Comparison of ENCODE assay signal across 10 cellular contexts in the genomic region with DNA sequence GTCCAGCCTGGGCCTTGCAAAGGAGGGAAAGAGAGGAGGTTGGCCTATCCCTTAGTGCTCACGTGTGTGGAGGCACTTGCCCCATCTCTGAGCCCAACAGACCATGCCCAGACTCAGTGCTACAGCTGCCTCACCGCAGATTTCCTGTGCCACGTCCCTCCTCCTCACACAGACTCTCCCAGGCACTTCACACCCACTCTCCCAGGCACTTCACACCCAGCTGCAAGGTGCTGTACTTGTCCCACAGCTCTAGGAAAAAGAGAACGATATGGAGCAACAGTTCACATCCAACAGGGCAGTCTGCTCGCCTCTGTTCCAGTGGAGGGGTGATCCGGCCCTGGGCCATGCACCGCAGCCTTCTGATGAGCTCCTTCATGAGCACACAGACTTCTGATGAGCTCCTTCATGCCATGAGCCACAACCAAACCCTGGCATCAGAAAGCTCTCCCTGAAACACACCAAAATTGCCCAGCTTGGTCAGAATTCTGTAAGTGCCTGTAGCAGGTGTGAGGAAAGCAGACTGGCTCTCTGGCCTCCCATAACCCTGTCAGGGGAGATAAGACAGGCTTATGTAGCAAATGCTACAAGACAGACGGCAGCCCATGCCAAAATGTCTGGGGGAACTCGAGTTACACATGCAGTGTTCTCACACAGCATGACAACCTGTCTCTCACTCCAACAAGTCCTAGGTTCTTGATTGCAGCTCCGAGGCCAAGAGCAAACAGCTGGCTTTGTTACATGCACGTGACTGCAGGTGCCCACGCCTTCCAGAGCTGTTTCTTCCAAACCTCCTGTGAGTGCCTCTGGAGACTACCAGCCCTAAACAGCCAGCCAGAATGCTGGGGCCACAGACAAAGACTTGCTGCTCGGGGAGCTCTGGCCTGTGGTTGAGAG.
DNase-seq lines count a peak whose midpoint lies in the region; ATAC-seq lines count a peak whose summit lies in the region.
"Had no signal": no experiment of that assay in that cellular context is flagged by ENCODE, and none has a peak within 500 bp of the region (broad histone marks: within the 10 kb centered on the region; RNA-seq: fewer than 3 reads in every experiment).

No MANE protein-coding gene starts in this region.

- peaks cover 9% of the 10 kb centered on the region for H3K4me1 Mint-ChIP-seq in central memory CD8-positive, alpha-beta T cell
- no peaks in the 10 kb centered on the region for H3K4me1 Mint-ChIP-seq in activated T-cell treated with anti-CD3 and anti-CD28 coated beads, Interleukin-2, amount 50 U/mL, for 72 hours (ENCODE audit: low read depth)

- H3K27ac Mint-ChIP-seq in central memory CD8-positive, alpha-beta T cell (ENCODE audit: low read depth), result peak overlapping the region; percentile 13
- no peak overlapping the region for H3K27ac Mint-ChIP-seq in activated T-cell treated with anti-CD3 and anti-CD28 coated beads, Interleukin-2, amount 50 U/mL, for 72 hours
- H3K27ac Mint-ChIP-seq: B cell had no signal

- H3K36me3 Mint-ChIP-seq in central memory CD8-positive, alpha-beta T cell (ENCODE audit: insufficient read depth), result no peaks in the 10 kb centered on the region
- no peaks in the 10 kb centered on the region for H3K36me3 Mint-ChIP-seq in activated T-cell treated with anti-CD3 and anti-CD28 coated beads, Interleukin-2, amount 50 U/mL, for 72 hours (ENCODE audit: insufficient read depth in 2 of 2)

- H3K9me2 ChIP-seq in Karpas-422 (replicated peaks; ENCODE audit: insufficient read depth, low read length), result no peaks in the 10 kb centered on the region

- no peaks in the 10 kb centered on the region for H4K20me1 ChIP-seq in Karpas-422 (ENCODE audit: insufficient read depth, low read depth, low read length)

- peak overlapping the region; percentile 42 for H3K4me3 Mint-ChIP-seq in central memory CD8-positive, alpha-beta T cell
- no peak overlapping the region for H3K4me3 Mint-ChIP-seq in activated T-cell treated with anti-CD3 and anti-CD28 coated beads, Interleukin-2, amount 50 U/mL, for 72 hours
- H3K4me3 Mint-ChIP-seq: B cell had no signal

- no peaks in the 10 kb centered on the region for H3K9me3 Mint-ChIP-seq in central memory CD8-positive, alpha-beta T cell
- H3K9me3 Mint-ChIP-seq in activated T-cell treated with anti-CD3 and anti-CD28 coated beads, Interleukin-2, amount 50 U/mL, for 72 hours, result no peaks in the 10 kb centered on the region

- H3K27ac ChIP-seq in Karpas-422 (ENCODE audit: low read length), result peak overlapping the region; percentile 61
- H3K27ac ChIP-seq: epithelial cell of prostate had no signal

- in situ Hi-C loops in HAP-1 (cut with MboI; ENCODE audit: low sequenced_read_pairs), result no loop called here

- H3K27me3 Mint-ChIP-seq in central memory CD8-positive, alpha-beta T cell, result no peaks in the 10 kb centered on the region
- H3K27me3 Mint-ChIP-seq in activated T-cell treated with anti-CD3 and anti-CD28 coated beads, Interleukin-2, amount 50 U/mL, for 72 hours (ENCODE audit: low read depth), result no peaks in the 10 kb centered on the region

- H3K9me3 ChIP-seq in Karpas-422 (ENCODE audit: low read length) (no peaks in the 10 kb centered on the region), HAP-1 (no peaks in the 10 kb centered on the region)

- peaks cover 40% of the 10 kb centered on the region for H3K4me1 ChIP-seq in Karpas-422 (ENCODE audit: low read length)
- no peaks in the 10 kb centered on the region for H3K4me1 ChIP-seq in HAP-1

- DNase-seq in DMS 273 (lab: John Stamatoyannopoulos, UW; ENCODE audit: unreplicated experiment) (peak; percentile 90), Karpas-422 (peak; percentile 40), HAP-1 (ENCODE audit: low spot score in 2 of 2) (no peak), midbrain (lab: John Stamatoyannopoulos, UW) (no peak), HK-2 (ENCODE audit: unreplicated experiment) (no peak)
- no peak for DNase-seq in central memory CD8-positive, alpha-beta T cell (ENCODE audit: low spot score in 2 of 2)
- no peak for DNase-seq in activated T-cell treated with anti-CD3 and anti-CD28 coated beads, Interleukin-2, amount 50 U/mL, for 72 hours

- no peak overlapping the region for H2AFZ ChIP-seq in Karpas-422 (ENCODE audit: low read length)

- no peak overlapping the region for H3K4me3 ChIP-seq in Karpas-422 (ENCODE audit: low read length)
- H3K4me3 ChIP-seq in HAP-1, result no peak overlapping the region

- no peaks in the 10 kb centered on the region for H3K79me2 ChIP-seq in Karpas-422 (ENCODE audit: low read length)

- H3K4me2 ChIP-seq in Karpas-422 (ENCODE audit: low read depth, low read length, poor library complexity, severe bottlenecking), result peak overlapping the region; percentile 37

- H3K36me3 ChIP-seq in Karpas-422 (ENCODE audit: insufficient read depth, low read length) (no peaks in the 10 kb centered on the region), HAP-1 (replicated peaks) (no peaks in the 10 kb centered on the region)

- H3K27me3 ChIP-seq in Karpas-422 (ENCODE audit: low read length), result no peaks in the 10 kb centered on the region
- H3K27me3 ChIP-seq in HAP-1 (ENCODE audit: low read depth), result no peaks in the 10 kb centered on the region

- H3K9ac ChIP-seq in Karpas-422 (ENCODE audit: low read length), result peak overlapping the region; percentile 4; the same call in 1 of the 2 replicates

- peak; percentile 56 for ATAC-seq in GM19467 (IDR thresholded peaks at IDR 0.05; ENCODE audit: unreplicated experiment)
- peak; percentile 55 for ATAC-seq in central memory CD8-positive, alpha-beta T cell (replicated peaks; ENCODE audit: extremely low read depth, poor library complexity, severe bottlenecking)
- ATAC-seq in activated T-cell treated with anti-CD3 and anti-CD28 coated beads, Interleukin-2, amount 50 U/mL, for 72 hours (replicated peaks in 1 of 2), result no peak

Comparison
In these comparisons a context has a peak if more than half of its experiments do, and no peak if none do; other contexts are left out.
1. DNase-seq: peak in DMS 273 (single experiment) and Karpas-422 (single experiment); none in central memory CD8-positive, alpha-beta T cell (0 of 2), HAP-1 (0 of 2), midbrain (single experiment), activated T-cell treated with anti-CD3 and anti-CD28 coated beads, Interleukin-2, amount 50 U/mL, for 72 hours (0 of 2) and HK-2 (single experiment).
2. ATAC-seq: peak in GM19467 (single experiment) and central memory CD8-positive, alpha-beta T cell (single experiment); none in activated T-cell treated with anti-CD3 and anti-CD28 coated beads, Interleukin-2, amount 50 U/mL, for 72 hours (0 of 2).